ENCODE assay signal across 8 cellular contexts in genomic region chr11:113532697-113533424, GRCh38. TPM values are rescaled to one million over a fixed set of nuclear protein-coding genes. Genes with fewer than 3 reads are reported as not detected.
DNase-seq lines count a peak whose midpoint lies in the region; ATAC-seq and TF ChIP-seq lines count a peak whose summit lies in the region.

No MANE protein-coding gene starts in this region.

- H3K36me3 Mint-ChIP-seq in activated naive CD8-positive, alpha-beta T cell treated with anti-CD3 and anti-CD28 coated beads for 36 hours: no peaks in the 10 kb centered on the region

- no peak overlapping the region for H3K4me3 Mint-ChIP-seq in activated naive CD8-positive, alpha-beta T cell treated with anti-CD3 and anti-CD28 coated beads for 36 hours

- H3K4me1 ChIP-seq in heart right ventricle: no peaks in the 10 kb centered on the region

- no peaks in the 10 kb centered on the region for H3K9me3 Mint-ChIP-seq in activated naive CD8-positive, alpha-beta T cell treated with anti-CD3 and anti-CD28 coated beads for 36 hours

- intact Hi-C loops in heart right ventricle (cut with DNase I): loop anchor here in 9 of 10 donors (1.0 to 10.0 kb wide), 7 partner anchors 199 to 228 kb away; no protein-coding TSS in a partner anchor

- DNase-seq in GM10266 (ENCODE audit: extremely low spot score): peak; percentile 57
- DNase-seq in NB4 (ENCODE audit: low read depth): peak; percentile 68
- DNase-seq in activated naive CD8-positive, alpha-beta T cell treated with anti-CD3 and anti-CD28 coated beads for 36 hours: peak; percentile 32
- peak; percentile 68 to 75 for DNase-seq in heart right ventricle
- peak; percentile 30 for DNase-seq in pulmonary artery endothelial cell (ENCODE audit: low read depth, low spot score)

- no peaks in the 10 kb centered on the region for H3K4me1 Mint-ChIP-seq in activated naive CD8-positive, alpha-beta T cell treated with anti-CD3 and anti-CD28 coated beads for 36 hours

- peaks cover 0 to 24% (median 4%) of the 10 kb centered on the region in 7 donors for H3K27me3 ChIP-seq in heart right ventricle

- no peaks in the 10 kb centered on the region for H3K9me3 ChIP-seq in heart right ventricle

- TF ChIP-seq POLR2A in NB4 (IDR thresholded peaks at IDR 0.05; ENCODE audit: extremely low read depth, insufficient read length): no peak

- H3K36me3 ChIP-seq in heart right ventricle: no peaks in the 10 kb centered on the region

- ATAC-seq in SK-N-SH treated with all-trans-retinoic acid at 6 μM for 48 hours: peak; percentile 98
- peak in 7 of 8 donors; percentile 58 to 79 (median 76) for ATAC-seq in heart right ventricle
- ATAC-seq in HG02973 (IDR thresholded peaks at IDR 0.05; ENCODE audit: unreplicated experiment): no peak
- no peak for ATAC-seq in GM21423 (IDR thresholded peaks at IDR 0.05; ENCODE audit: unreplicated experiment)

- H3K4me3 ChIP-seq in NB4 (ENCODE audit: low read depth, low read length): no peak overlapping the region
- H3K4me3 ChIP-seq in heart right ventricle: no peak overlapping the region

- no peak overlapping the region for H3K27ac ChIP-seq in heart right ventricle

- H3K27ac Mint-ChIP-seq in activated naive CD8-positive, alpha-beta T cell treated with anti-CD3 and anti-CD28 coated beads for 36 hours: no peak overlapping the region

- WGBS in heart right ventricle, 2 donors: 9 to 10% methylated on average over 9 of the region's 9 CpGs

- peaks cover 20% of the 10 kb centered on the region for H3K27me3 Mint-ChIP-seq in activated naive CD8-positive, alpha-beta T cell treated with anti-CD3 and anti-CD28 coated beads for 36 hours

- TF ChIP-seq CTCF in GM10266 (IDR thresholded peaks at IDR 0.05; ENCODE audit: control insufficient read depth, insufficient read depth, low read depth, missing control alignments) (peak; percentile 81), NB4 (IDR thresholded peaks at IDR 0.05; ENCODE audit: low read depth, low read length) (peak; percentile 89), heart right ventricle (IDR thresholded peaks at IDR 0.05) (peak; percentile 82 to 92 (median 86))

TF ChIP-seq in SK-N-SH treated with all-trans-retinoic acid at 6 μM for 48 hours, 23 proteins besides CTCF, POLR2A, EP300 and RAD21:
- TF ChIP-seq ZNF565 (CRISPR knock-in tag; conservative IDR thresholded peaks at IDR 0.05; ENCODE audit: low read depth) (no peak), PATZ1 (CRISPR knock-in tag; IDR thresholded peaks at IDR 0.05; ENCODE audit: borderline replicate concordance) (no peak), CSRNP3 (CRISPR knock-in tag; IDR thresholded peaks at IDR 0.05) (no peak), SNAI2 (CRISPR knock-in tag; IDR thresholded peaks at IDR 0.05) (no peak), ZNF8 (CRISPR knock-in tag; IDR thresholded peaks at IDR 0.05) (no peak), ZFP30 (CRISPR knock-in tag; IDR thresholded peaks at IDR 0.05) (no peak), GLIS3 (CRISPR knock-in tag; IDR thresholded peaks at IDR 0.05) (no peak), TCF4 (CRISPR knock-in tag; IDR thresholded peaks at IDR 0.05; ENCODE audit: borderline replicate concordance) (no peak), CREB5 (CRISPR knock-in tag; IDR thresholded peaks at IDR 0.05; ENCODE audit: low read depth) (no peak), CSDC2 (CRISPR knock-in tag; IDR thresholded peaks at IDR 0.05) (no peak), ESRRG (CRISPR knock-in tag; IDR thresholded peaks at IDR 0.05) (no peak)

RNA-seq across cellular contexts. Expression of gene DRD2, which starts 57.7 kb away (rescaled TPM):
- total RNA-seq in activated naive CD8-positive, alpha-beta T cell treated with anti-CD3 and anti-CD28 coated beads for 36 hours: not detected
- total RNA-seq in heart right ventricle (under 1 TPM in 1 of 10 donors, not detected in 9; 0.09 TPM), pulmonary artery endothelial cell (not detected in 2 replicates)
- under 1 TPM in 1 of 2 donors, not detected in 1; 0.01 TPM for polyA plus RNA-seq in heart right ventricle

Comparison
In these comparisons a context has a peak if more than half of its experiments do, and no peak if none do; other contexts are left out.
1. ATAC-seq: peak in SK-N-SH treated with all-trans-retinoic acid at 6 μM for 48 hours (single experiment) and heart right ventricle (7 of 8); none in HG02973 (single experiment) and GM21423 (single experiment).
2. Peak in every context shown above with its lines, with median percentiles within 50 percentile points of each other: DNase-seq and CTCF ChIP-seq.